In genomic region chr17:44522883-44523671, GRCh38 we compare ENCODE assay signal across 8 cellular contexts. TPM values are rescaled to one million over a fixed set of nuclear protein-coding genes. Genes with fewer than 3 reads are reported as not detected.
A peak's percentile ranks its signal among the peaks of the same experiment; 100 is the strongest.
DNase-seq lines count a peak whose midpoint lies in the region; ATAC-seq, FAIRE-seq and TF ChIP-seq lines count a peak whose summit lies in the region.

No MANE protein-coding gene starts in this region.

- intact Hi-C loops in K562 (cut with micrococcal nuclease) (loop anchor here (2.0 kb wide), 2 partner anchors 122 to 312 kb away; no protein-coding TSS in a partner anchor), left colon (cut with DNase I, micrococcal nuclease) (no loop called here)

- H3K9ac ChIP-seq in KMS-11 (no peak overlapping the region), K562 (ENCODE audit: insufficient read depth in 1 of 2, low read depth in 2 of 2, low read length in 2 of 2) (peak overlapping the region in 1 of 2 experiments; percentile 11; a peak in 1 of 4 replicates)

- DNase-seq in DMS153 treated with DMSO at 0.1 percent for 48 hours (lab: John Stamatoyannopoulos, UW; ENCODE audit: unreplicated experiment) = peak; percentile 20
- DNase-seq in T follicular helper cell (ENCODE audit: low read depth) = peak; percentile 12
- DNase-seq in K562 (ENCODE audit: extremely low read depth in 1 of 4, low spot score in 3 of 4) = peak; percentile 60 to 82 (median 72)
- peak; percentile 46 to 83 for DNase-seq in left colon
- DNase-seq in stimulated activated CD8-positive, alpha-beta memory T cell treated with anti-CD3 and anti-CD28 coated beads, Interleukin-4, amount 100 ng/mL, for 4 hours (ENCODE audit: low read depth in 2 of 2, low spot score in 1 of 2) = peak; percentile 9 to 28
- no peak for DNase-seq in frontal cortex (ENCODE audit: low spot score in 2 of 2)

- H2AFZ ChIP-seq in KMS-11 (ENCODE audit: low read depth) = peak overlapping the region; percentile 85
- H2AFZ ChIP-seq in K562 (ENCODE audit: low read depth, low read length) = peak overlapping the region; percentile 88

- no peaks in the 10 kb centered on the region for H3K27me3 ChIP-seq in KMS-11 (ENCODE audit: insufficient read depth, low read depth)
- H3K27me3 ChIP-seq in K562 (ENCODE audit: control insufficient read depth in 2 of 2, insufficient read depth in 2 of 2, low read length in 2 of 2) = no peaks in the 10 kb centered on the region

- in situ Hi-C loops in K562 (cut with MboI) = no loop called here

- 36% methylated on average over 14 of the region's 14 CpGs for WGBS in K562 (ENCODE audit: insufficient coverage, low coverage, missing lambda C conversion rate)

- H3K79me2 ChIP-seq in KMS-11 (ENCODE audit: insufficient read depth, low read depth) (no peaks in the 10 kb centered on the region), K562 (ENCODE audit: control insufficient read depth, insufficient read depth, low read length) (no peaks in the 10 kb centered on the region)

- peak; percentile 74 for FAIRE-seq in K562 (lab: Jason Lieb, UNC)
- no peak for FAIRE-seq in frontal cortex (lab: Jason Lieb, UNC)

- no peaks in the 10 kb centered on the region for H3K36me3 ChIP-seq in KMS-11 (ENCODE audit: insufficient read depth)
- H3K36me3 ChIP-seq in K562 (ENCODE audit: control insufficient read depth, insufficient read depth, low read length) = no peaks in the 10 kb centered on the region

- TF ChIP-seq CTCF in KMS-11 (conservative IDR thresholded peaks at IDR 0.05; ENCODE audit: low read depth, low read length) (peak; percentile 87), K562 (IDR thresholded peaks at IDR 0.05 in 2 of 3, conservative IDR thresholded peaks at IDR 0.05 in 1 of 3; ENCODE audit: insufficient read depth in 2 of 3, low read depth in 1 of 3, low read length in 3 of 3) (peak; percentile 86 to 89 (median 89))

- CTCF ChIA-PET in K562 (lab: Yijun Ruan, JAX; ENCODE audit: low intra/inter-chr PET ratio) = interaction anchor here (1.5 to 1.6 kb wide), 2 partner anchors 123 to 313 kb away, joined by 15 to 17 read pairs; no protein-coding TSS in a partner anchor

- BruUV-seq in K562 (replicated peaks; lab: Mats Ljungman, UMichigan) = no TSS peak

- H4K20me1 ChIP-seq in KMS-11 (ENCODE audit: insufficient read depth) (no peaks in the 10 kb centered on the region), K562 (replicated peaks; ENCODE audit: control insufficient read depth, insufficient read depth, low read length) (no peaks in the 10 kb centered on the region)

- H3K9me3 ChIP-seq in K562 (replicated peaks; ENCODE audit: control insufficient read depth, insufficient read depth, low read depth, low read length) = peaks cover 3% of the 10 kb centered on the region

- H3K27ac ChIP-seq in KMS-11 = no peak overlapping the region
- H3K27ac ChIP-seq in K562 (ENCODE audit: extremely low read depth, low read depth, low read length) = no peak overlapping the region

- ATAC-seq in K562 (peak; percentile 100), left colon (peak; percentile 85), HG03432 (IDR thresholded peaks at IDR 0.05; ENCODE audit: unreplicated experiment) (no peak)

- H3K4me1 ChIP-seq in KMS-11 (ENCODE audit: low read depth, poor library complexity, severe bottlenecking) (peaks cover 4% of the 10 kb centered on the region), K562 (replicated peaks in 1 of 2; ENCODE audit: control insufficient read depth in 2 of 2, insufficient read depth in 2 of 2, low read length in 2 of 2) (peaks cover 2 to 3% of the 10 kb centered on the region in 2 experiments; a peak in 3 of 5 replicates)

- H3K9me1 ChIP-seq in K562 (ENCODE audit: control insufficient read depth, insufficient read depth, low read length) = no peaks in the 10 kb centered on the region

- POLR2A ChIA-PET in K562 (lab: Yijun Ruan, JAX) = interaction anchor here (0.6 to 1.6 kb wide), 12 partner anchors 9 to 629 kb away, joined by 3 to 5 read pairs (median 4); partner anchors contain the start of gene LSM12

- TF ChIP-seq RAD21 in K562 (CRISPR knock-in tag; conservative IDR thresholded peaks at IDR 0.05 in 1 of 2, IDR thresholded peaks at IDR 0.05 in 1 of 2) = peak; percentile 73 to 89

- H3K4me3 ChIP-seq in KMS-11 (IDR thresholded peaks at IDR 0.05; ENCODE audit: insufficient read depth, low read depth, low read length) = no peak overlapping the region
- no peak overlapping the region for H3K4me3 ChIP-seq in K562

- no peak for TF ChIP-seq EP300 in K562 (IDR thresholded peaks at IDR 0.05; ENCODE audit: low read length)

- H3K4me2 ChIP-seq in KMS-11 (peak overlapping the region; percentile 25; the same call in 1 of the 2 replicates), K562 (ENCODE audit: insufficient read depth, low read length) (peak overlapping the region; percentile 45)

- no peak for TF ChIP-seq POLR2A in K562 (conservative IDR thresholded peaks at IDR 0.05)

TF ChIP-seq in K562, 482 proteins besides CTCF, POLR2A, EP300 and RAD21 (continues in another document):
- TF ChIP-seq GATAD2B (IDR thresholded peaks at IDR 0.05; ENCODE audit: borderline replicate concordance) (no peak), CAMTA2 (CRISPR knock-in tag; conservative IDR thresholded peaks at IDR 0.05) (no peak), SNAPC5 (CRISPR knock-in tag; IDR thresholded peaks at IDR 0.05) (no peak), ZNF23 (CRISPR knock-in tag; IDR thresholded peaks at IDR 0.05) (no peak), NCOA2 (IDR thresholded peaks at IDR 0.05; ENCODE audit: partially characterized antibody in 2 of 2) (no peak), SMARCC2 (IDR thresholded peaks at IDR 0.05; ENCODE audit: low read depth) (no peak), CREBBP (IDR thresholded peaks at IDR 0.05; ENCODE audit: low read depth, low read length) (no peak), EP400 (IDR thresholded peaks at IDR 0.05) (no peak), HEY1 (CRISPR knock-in tag; IDR thresholded peaks at IDR 0.05; ENCODE audit: borderline replicate concordance) (no peak), ZNF384 (IDR thresholded peaks at IDR 0.05; ENCODE audit: low read depth, low read length) (no peak), YY1 (IDR thresholded peaks at IDR 0.05; ENCODE audit: borderline replicate concordance in 1 of 3, control insufficient read depth in 1 of 3, extremely low read depth in 1 of 3, insufficient read depth in 3 of 3, insufficient read length in 1 of 3, insufficient replicate concordance in 2 of 3, low read depth in 1 of 3, low read length in 2 of 3) (peak in 1 of 3 experiments; percentile 26), CC2D1A (IDR thresholded peaks at IDR 0.05) (peak; percentile 75), RB1 (IDR thresholded peaks at IDR 0.05; ENCODE audit: low read depth) (peak; percentile 46; the same call in 1 of the 2 replicates), TGIF2 (CRISPR knock-in tag; IDR thresholded peaks at IDR 0.05) (no peak), MLX (CRISPR knock-in tag; conservative IDR thresholded peaks at IDR 0.05) (no peak)

RNA-seq across cellular contexts. Expression of gene GPATCH8, which starts 19.9 kb away (rescaled TPM):
- 35.5 and 88.3 TPM in 2 replicates for total RNA-seq in K562 (2011; cell fraction: chromatin; rRNA removed; ENCODE audit: low replicate concordance)
- total RNA-seq in K562 (2011; cell fraction: nucleolus; rRNA removed) = 15.8 and 25.9 TPM in 2 replicates
- 46.9 and 79.0 TPM in 2 replicates for total RNA-seq in K562 (2011; cell fraction: nucleoplasm; rRNA removed)
- 11.6 and 12.5 TPM in 2 replicates for total RNA-seq in K562 (2014; rRNA removed)
- 12.7 and 16.6 TPM in 2 replicates for total RNA-seq in K562 (2014; rRNA removed; fragmentation: Illumina TruSeq; extraction: Trizol)
- 12.9 and 14.1 TPM in 2 replicates for total RNA-seq in K562 (2015; rRNA removed; fragmentation: Illumina TruSeq; extraction: Trizol)
- 25.6 and 29.6 TPM in 2 replicates for total RNA-seq in K562 (2021)
- 10.6 and 17.3 TPM in 2 replicates for polyA plus RNA-seq in K562 (2011; rRNA removed)
- 7.8 and 9.3 TPM in 2 replicates for polyA plus RNA-seq in K562 (2011; cell fraction: cytosol; rRNA removed)
- 17.6 and 18.6 TPM in 2 replicates for polyA plus RNA-seq in K562 (2011; cell fraction: nucleus; rRNA removed)
- 14.7 and 15.0 TPM in 2 replicates for polyA plus RNA-seq in K562 (2012)
- polyA plus RNA-seq in K562 (2014; fragmentation: Illumina TruSeq; extraction: Trizol) = 22.2 and 24.8 TPM in 2 replicates
- polyA plus RNA-seq in K562 (2014; fragmentation: Nextera tagmentation; extraction: Ambion mirVana) = 10 to 100 TPM; 12.0 to 13.2 TPM
- 14.5 and 15.6 TPM in 2 replicates for polyA plus RNA-seq in K562 (2014; rRNA removed)
- 29.9 and 35.0 TPM in 2 replicates for polyA minus RNA-seq in K562 (2011; rRNA and poly(A)+ RNA removed)
- 12.0 and 17.7 TPM in 2 replicates for polyA minus RNA-seq in K562 (2011; cell fraction: cytosol; rRNA and poly(A)+ RNA removed)
- polyA minus RNA-seq in K562 (2011; cell fraction: nucleus; rRNA and poly(A)+ RNA removed) = 11.8 and 15.6 TPM in 2 replicates
- 10 to 100 TPM; 29.1 to 33.7 TPM for total RNA-seq in left colon
- total RNA-seq in frontal cortex = 21.6 TPM

RNA-seq across cellular contexts. Expression of gene FZD2, which starts 34.2 kb away (rescaled TPM):
- 1.3 and 4.1 TPM in 2 replicates for total RNA-seq in K562 (2011; cell fraction: chromatin; rRNA removed; ENCODE audit: low replicate concordance)
- 7.2 and 8.2 TPM in 2 replicates for total RNA-seq in K562 (2011; cell fraction: nucleolus; rRNA removed)
- total RNA-seq in K562 (2011; cell fraction: nucleoplasm; rRNA removed) = 2.8 and 3.5 TPM in 2 replicates
- 1.1 and 1.2 TPM in 2 replicates for total RNA-seq in K562 (2014; rRNA removed)
- 0.10 and 0.11 TPM in 2 replicates for total RNA-seq in K562 (2014; rRNA removed; fragmentation: Illumina TruSeq; extraction: Trizol)
- 0.68 and 1.1 TPM in 2 replicates for total RNA-seq in K562 (2015; rRNA removed; fragmentation: Illumina TruSeq; extraction: Trizol)
- 3.5 and 3.7 TPM in 2 replicates for total RNA-seq in K562 (2021)
- polyA plus RNA-seq in K562 (2011; rRNA removed) = 1.8 and 3.1 TPM in 2 replicates
- polyA plus RNA-seq in K562 (2011; cell fraction: cytosol; rRNA removed) = 6.1 and 11.5 TPM in 2 replicates
- 4.8 and 5.5 TPM in 2 replicates for polyA plus RNA-seq in K562 (2011; cell fraction: nucleus; rRNA removed)
- polyA plus RNA-seq in K562 (2012) = 2.8 and 5.2 TPM in 2 replicates
- 0.31 and 1.5 TPM in 2 replicates for polyA plus RNA-seq in K562 (2014; fragmentation: Illumina TruSeq; extraction: Trizol)
- polyA plus RNA-seq in K562 (2014; fragmentation: Nextera tagmentation; extraction: Ambion mirVana) = under 1 TPM in 1 of 2 experiments, not detected in 1; 0.03 TPM
- 2.1 and 4.5 TPM in 2 replicates for polyA plus RNA-seq in K562 (2014; rRNA removed)
- polyA minus RNA-seq in K562 (2011; rRNA and poly(A)+ RNA removed) = 1.1 and 2.1 TPM in 2 replicates
- polyA minus RNA-seq in K562 (2011; cell fraction: cytosol; rRNA and poly(A)+ RNA removed) = 4.9 and 6.1 TPM in 2 replicates
- polyA minus RNA-seq in K562 (2011; cell fraction: nucleus; rRNA and poly(A)+ RNA removed) = 2.3 and 3.8 TPM in 2 replicates
- total RNA-seq in left colon = 1 to 10 TPM in 1 of 2 donors, under 1 TPM in 1; 0.31 to 1.6 TPM
- total RNA-seq in frontal cortex = 3.7 TPM

Comparison
In these comparisons a context has a peak if more than half of its experiments do, and no peak if none do; other contexts are left out.
1. DNase-seq: peak in DMS153 treated with DMSO at 0.1 percent for 48 hours (single experiment), T follicular helper cell (single experiment), K562 (4 of 4), left colon (2 of 2) and stimulated activated CD8-positive, alpha-beta memory T cell treated with anti-CD3 and anti-CD28 coated beads, Interleukin-4, amount 100 ng/mL, for 4 hours (2 of 2); none in frontal cortex (0 of 2).